Comparison of ENCODE assay signal across 31 cellular contexts in the genomic region with DNA sequence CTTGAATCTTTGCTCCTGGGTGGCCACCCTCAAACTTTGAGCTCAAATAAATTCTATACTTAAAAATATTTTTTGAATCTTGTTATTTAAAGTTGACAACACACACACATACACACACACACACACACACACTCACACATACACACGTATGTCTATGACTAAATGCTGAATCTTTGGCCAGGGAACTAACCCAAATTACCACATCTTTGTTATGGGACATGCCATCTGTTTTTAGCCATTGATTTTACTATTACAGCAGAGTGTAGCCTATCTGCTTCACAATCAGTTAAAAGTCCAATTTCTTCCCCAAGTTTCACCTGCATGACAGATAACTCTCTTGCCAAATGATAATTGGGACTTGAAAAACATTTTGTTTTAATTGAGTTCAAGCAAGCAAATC. TPM values are rescaled to one million over a fixed set of nuclear protein-coding genes. Genes with fewer than 3 reads are reported as not detected.
DNase-seq lines count a peak whose midpoint lies in the region; ATAC-seq and TF ChIP-seq lines count a peak whose summit lies in the region.
"Had no signal": no experiment of that assay in that cellular context is flagged by ENCODE, and none has a peak within 500 bp of the region (broad histone marks: within the 10 kb centered on the region; RNA-seq: fewer than 3 reads in every experiment).

No MANE protein-coding gene starts in this region.

- no peak for TF ChIP-seq POLR2A in sigmoid colon (IDR thresholded peaks at IDR 0.05)

- DNase-seq in GM03348 (ENCODE audit: low spot score) (peak; percentile 9), NCI-H1105 (lab: John Stamatoyannopoulos, UW) (peak; percentile 4), cardiac fibroblast (ENCODE audit: low read depth in 2 of 2) (peak; percentile 42 to 68), osteoblast (ENCODE audit: insufficient read length, low spot score, missing footprints) (peak; percentile 29), sigmoid colon (no peak), heart right ventricle (no peak)
- DNase-seq: activated CD4-positive, alpha-beta T cell treated with anti-CD3 and anti-CD28 coated beads, Interleukin-2, amount 10 ng/mL, durations not matched to agents 7 days and 5 days; activated gamma-delta T cell; activated naive CD8-positive, alpha-beta T cell treated with anti-CD3 and anti-CD28 coated beads for 36 hours; activated T-cell treated with anti-CD3 and anti-CD28 coated beads, Interleukin-2, amount 50 U/mL, for 24 hours; central memory CD4-positive, alpha-beta T cell; cortex of kidney; effector memory CD8-positive, alpha-beta T cell; KG1; left cardiac atrium; NCI-H1436; NCI-H82; retina; RPMI8226; stimulated activated naive CD4-positive, alpha-beta T cell; T-helper 9 cell; upper lobe of left lung had no signal

- no peaks in the 10 kb centered on the region for H3K36me3 ChIP-seq in osteoblast (ENCODE audit: insufficient read depth, low read length)
- H3K36me3 ChIP-seq in sigmoid colon, result no peaks in the 10 kb centered on the region
- no peaks in the 10 kb centered on the region for H3K36me3 ChIP-seq in heart right ventricle
- H3K36me3 ChIP-seq: ascending aorta, gastroesophageal sphincter, SJSA1, upper lobe of left lung had no signal

- H4K20me1 ChIP-seq in osteoblast (ENCODE audit: insufficient read depth, low read length), result no peaks in the 10 kb centered on the region

- H3K4me1 ChIP-seq in osteoblast (ENCODE audit: insufficient read depth, low read length) (no peaks in the 10 kb centered on the region), sigmoid colon (no peaks in the 10 kb centered on the region), heart right ventricle (no peaks in the 10 kb centered on the region)
- H3K4me1 ChIP-seq: gastroesophageal sphincter, parathyroid adenoma, SJSA1, upper lobe of left lung had no signal

- no peak for ATAC-seq in GM21390 (IDR thresholded peaks at IDR 0.05; ENCODE audit: unreplicated experiment)
- no peak for ATAC-seq in heart right ventricle
- ATAC-seq: effector memory CD8-positive, alpha-beta T cell; gastroesophageal sphincter; left cardiac atrium had no signal

- TF ChIP-seq EP300 in sigmoid colon (IDR thresholded peaks at IDR 0.05), result no peak

- H3K9me3 ChIP-seq in osteoblast (ENCODE audit: low read depth, low read length) (no peaks in the 10 kb centered on the region), sigmoid colon (no peaks in the 10 kb centered on the region), heart right ventricle (no peaks in the 10 kb centered on the region)
- H3K9me3 ChIP-seq: ascending aorta, gastroesophageal sphincter, SJSA1, upper lobe of left lung had no signal

- H3K4me3 ChIP-seq in cardiac fibroblast (replicated peaks in 1 of 2; ENCODE audit: low read depth in 2 of 2, low read length in 2 of 2) (no peak overlapping the region), osteoblast (ENCODE audit: insufficient read depth, low read length) (no peak overlapping the region), sigmoid colon (no peak overlapping the region), heart right ventricle (no peak overlapping the region)
- H3K4me3 ChIP-seq: ascending aorta, gastroesophageal sphincter, hepatocyte, SJSA1, smooth muscle cell, upper lobe of left lung had no signal

- no peaks in the 10 kb centered on the region for H3K79me2 ChIP-seq in osteoblast (ENCODE audit: insufficient read depth, low read length)
- H3K79me2 ChIP-seq: hepatocyte, parathyroid adenoma had no signal

- no peak for TF ChIP-seq CTCF in cardiac fibroblast (IDR thresholded peaks at IDR 0.05; ENCODE audit: low read depth, low read length)
- TF ChIP-seq CTCF in osteoblast (IDR thresholded peaks at IDR 0.05; ENCODE audit: extremely low read depth, low read depth, low read length), result no peak
- no peak for TF ChIP-seq CTCF in sigmoid colon (IDR thresholded peaks at IDR 0.05)
- no peak for TF ChIP-seq CTCF in heart right ventricle (IDR thresholded peaks at IDR 0.05)

- WGBS in sigmoid colon, 2 donors, result 43 to 57% methylated on average over 1 of the region's 1 CpG
- 40 to 56% methylated on average over 1 of the region's 1 CpG for WGBS in heart right ventricle, 2 donors

- intact Hi-C loops in sigmoid colon (cut with DNase I), result no loop called here
- intact Hi-C loops in heart right ventricle (cut with DNase I), result no loop called here

- H3K27me3 ChIP-seq in osteoblast (ENCODE audit: insufficient read depth, low read length) (no peaks in the 10 kb centered on the region), sigmoid colon (no peaks in the 10 kb centered on the region), heart right ventricle (no peaks in the 10 kb centered on the region)
- H3K27me3 ChIP-seq: ascending aorta, gastroesophageal sphincter, hepatocyte, SJSA1, upper lobe of left lung had no signal

- H2AFZ ChIP-seq in osteoblast (ENCODE audit: low read length), result no peak overlapping the region
- H2AFZ ChIP-seq: hepatocyte, parathyroid adenoma had no signal

- no peak overlapping the region for H3K27ac ChIP-seq in osteoblast (ENCODE audit: low read depth, low read length)
- no peak overlapping the region for H3K27ac ChIP-seq in sigmoid colon
- no peak overlapping the region for H3K27ac ChIP-seq in heart right ventricle
- H3K27ac ChIP-seq: ascending aorta, gastroesophageal sphincter, hepatocyte, parathyroid adenoma, SJSA1, upper lobe of left lung had no signal

- no peak overlapping the region for H3K4me2 ChIP-seq in osteoblast (ENCODE audit: insufficient read depth, low read length)
- H3K4me2 ChIP-seq: hepatocyte, smooth muscle cell had no signal

RNA-seq across cellular contexts. Expression of a gene that starts 45.0 kb away (rescaled TPM):
- 12.4 and 12.7 TPM in 2 replicates for total RNA-seq in osteoblast
- total RNA-seq in sigmoid colon, result 1 to 10 TPM; 5.0 to 9.1 (median 6.0) TPM
- polyA plus RNA-seq in sigmoid colon, result 1 to 10 TPM; 3.3 to 4.4 (median 4.2) TPM
- 100 to 1,000 TPM in 1 of 10 donors, 10 to 100 TPM in 9; 46.8 to 113 (median 74.8) TPM for total RNA-seq in heart right ventricle
- polyA plus RNA-seq in heart right ventricle, result 10 to 100 TPM in 1 of 2 donors, 1 to 10 TPM in 1; 4.8 to 10.9 TPM

RNA-seq across cellular contexts. Expression of a gene that starts 47.1 kb away (rescaled TPM):
- total RNA-seq in osteoblast, result not detected in 2 replicates
- total RNA-seq in sigmoid colon, result not detected
- polyA plus RNA-seq in sigmoid colon, result under 1 TPM in 1 of 3 donors, not detected in 2; 0.66 TPM
- total RNA-seq in heart right ventricle, result 10 to 100 TPM in 1 of 10 donors, 1 to 10 TPM in 9; 1.5 to 10.2 (median 4.1) TPM
- polyA plus RNA-seq in heart right ventricle, result 1 to 10 TPM; 1.3 to 2.6 TPM
- total RNA-seq: activated CD4-positive, alpha-beta T cell treated with anti-CD3 and anti-CD28 coated beads, Interleukin-2, amount 10 ng/mL, durations not matched to agents 7 days and 5 days; ascending aorta; H4; SJSA1 had no signal
- polyA plus RNA-seq: neural cell had no signal

Comparison
In these comparisons a context has a peak if more than half of its experiments do, and no peak if none do; other contexts are left out.
1. DNase-seq: peak in GM03348 (single experiment), NCI-H1105 (single experiment), cardiac fibroblast (2 of 2) and osteoblast (single experiment); none in sigmoid colon (single experiment) and heart right ventricle (0 of 2).